8 cellular contexts compared by ENCODE assay signal in the genomic region with DNA sequence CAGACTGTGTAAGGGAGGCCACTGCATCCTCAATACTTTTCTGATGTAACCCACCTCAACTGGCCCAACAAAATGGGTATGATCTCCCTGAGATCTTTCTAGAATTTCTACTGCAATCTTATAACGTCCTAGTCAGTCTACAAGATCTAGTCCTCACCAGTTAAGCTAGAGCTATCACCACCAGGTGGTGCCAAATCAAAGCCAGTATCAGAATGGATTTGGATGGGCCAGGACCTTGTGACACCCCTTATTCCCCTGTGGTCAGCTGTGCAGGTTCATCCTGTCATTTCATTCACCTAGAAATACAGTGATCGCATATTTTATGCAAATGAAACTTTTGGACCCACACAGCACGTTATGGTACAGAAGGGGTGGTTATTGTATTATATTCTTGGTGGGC.
DNase-seq lines count a peak whose midpoint lies in the region; ATAC-seq and TF ChIP-seq lines count a peak whose summit lies in the region.

No MANE protein-coding gene starts in this region.

- no peaks in the 10 kb centered on the region for H3K27me3 ChIP-seq in Karpas-422 (ENCODE audit: low read length)

- no peaks in the 10 kb centered on the region for H3K9me3 ChIP-seq in Karpas-422 (ENCODE audit: low read length)

- no peaks in the 10 kb centered on the region; the same call in 1 of the 2 replicates for H4K20me1 ChIP-seq in Karpas-422 (ENCODE audit: insufficient read depth, low read depth, low read length)

- H3K4me3 ChIP-seq in Karpas-422 (ENCODE audit: low read length) = no peak overlapping the region

- POLR2A ChIA-PET in WTC11 (lab: Charles Lee) = no interaction called here

- TF ChIP-seq CTCF in WTC11 (IDR thresholded peaks at IDR 0.05) (no peak), glutamatergic neuron (IDR thresholded peaks at IDR 0.05; ENCODE audit: partially characterized antibody, unreplicated experiment) (peak; percentile 63)

- H3K27me3 Mint-ChIP-seq in WTC11 (ENCODE audit: low read depth) (no peaks in the 10 kb centered on the region), glutamatergic neuron (ENCODE audit: unreplicated experiment) (no peaks in the 10 kb centered on the region)

- no peak overlapping the region for H3K27ac ChIP-seq in Karpas-422 (ENCODE audit: low read length)

- CTCF ChIA-PET in WTC11 (lab: Charles Lee) = interaction anchor here (0.6 to 1.8 kb wide), 15 partner anchors 9 to 376 kb away, joined by 3 to 30 read pairs (median 3); no protein-coding TSS in a partner anchor

- no peak overlapping the region for H3K9ac ChIP-seq in Karpas-422 (ENCODE audit: low read length)

- H2AFZ ChIP-seq in Karpas-422 (ENCODE audit: low read length) = no peak overlapping the region

- peak; percentile 22 for DNase-seq in stimulated activated CD4-positive, alpha-beta T cell treated with anti-CD3 and anti-CD28 coated beads, Interleukin-15, amount 100 ng/mL, for 24 hours
- DNase-seq in stimulated activated CD4-positive, alpha-beta T cell treated with anti-CD3 and anti-CD28 coated beads, Interleukin-2, amount 100 ng/mL, for 24 hours = no peak
- DNase-seq in Karpas-422 (peak; percentile 89), WTC11 (ENCODE audit: low spot score) (peak; percentile 69), glutamatergic neuron (peak; percentile 42), cerebellar nuclear complex (lab: John Stamatoyannopoulos, UW) (no peak)
- peak; percentile 7 for DNase-seq in stimulated activated CD4-positive, alpha-beta T cell treated with anti-CD3 and anti-CD28 coated beads, Interleukin-4, amount 100 ng/mL, for 24 hours

- ATAC-seq in WTC11 = peak; percentile 97
- ATAC-seq in GM21528 (IDR thresholded peaks at IDR 0.05; ENCODE audit: low FRiP score, unreplicated experiment) = no peak

- peaks cover 42% of the 10 kb centered on the region for H3K4me1 ChIP-seq in Karpas-422 (ENCODE audit: low read length)

- H3K4me3 Mint-ChIP-seq in WTC11 (no peak overlapping the region), glutamatergic neuron (ENCODE audit: unreplicated experiment) (no peak overlapping the region)

- H3K9me3 Mint-ChIP-seq in WTC11 = no peaks in the 10 kb centered on the region
- H3K9me3 Mint-ChIP-seq in glutamatergic neuron (ENCODE audit: unreplicated experiment) = no peaks in the 10 kb centered on the region

- no peak overlapping the region for H3K27ac Mint-ChIP-seq in WTC11
- H3K27ac Mint-ChIP-seq in glutamatergic neuron (ENCODE audit: unreplicated experiment) = no peak overlapping the region

- H3K36me3 Mint-ChIP-seq in WTC11 (no peaks in the 10 kb centered on the region), glutamatergic neuron (ENCODE audit: unreplicated experiment) (no peaks in the 10 kb centered on the region)

- H3K36me3 ChIP-seq in Karpas-422 (ENCODE audit: insufficient read depth, low read length) = no peaks in the 10 kb centered on the region

- peaks cover 11% of the 10 kb centered on the region for H3K4me1 Mint-ChIP-seq in WTC11
- H3K4me1 Mint-ChIP-seq in glutamatergic neuron (ENCODE audit: low read depth, unreplicated experiment) = no peaks in the 10 kb centered on the region

- H3K79me2 ChIP-seq in Karpas-422 (ENCODE audit: low read length) = peaks cover 91% of the 10 kb centered on the region

- no peaks in the 10 kb centered on the region for H3K9me2 ChIP-seq in Karpas-422 (replicated peaks; ENCODE audit: insufficient read depth, low read length)

- H3K4me2 ChIP-seq in Karpas-422 (ENCODE audit: low read depth, low read length, poor library complexity, severe bottlenecking) = no peak overlapping the region

TF ChIP-seq in WTC11, 78 proteins besides CTCF, POLR2A, EP300 and RAD21:
- TF ChIP-seq ZNF121 (CRISPR knock-in tag; IDR thresholded peaks at IDR 0.05) (peak; percentile 55; the same call in 1 of the 2 replicates), ZSCAN18 (CRISPR knock-in tag; IDR thresholded peaks at IDR 0.05) (no peak)

Comparison
In these comparisons a context has a peak if more than half of its experiments do, and no peak if none do; other contexts are left out.
1. DNase-seq: peak in stimulated activated CD4-positive, alpha-beta T cell treated with anti-CD3 and anti-CD28 coated beads, Interleukin-15, amount 100 ng/mL, for 24 hours (single experiment), Karpas-422 (single experiment), WTC11 (single experiment), glutamatergic neuron (single experiment) and stimulated activated CD4-positive, alpha-beta T cell treated with anti-CD3 and anti-CD28 coated beads, Interleukin-4, amount 100 ng/mL, for 24 hours (single experiment); none in stimulated activated CD4-positive, alpha-beta T cell treated with anti-CD3 and anti-CD28 coated beads, Interleukin-2, amount 100 ng/mL, for 24 hours (0 of 2) and cerebellar nuclear complex (0 of 2).